In the genomic region with DNA sequence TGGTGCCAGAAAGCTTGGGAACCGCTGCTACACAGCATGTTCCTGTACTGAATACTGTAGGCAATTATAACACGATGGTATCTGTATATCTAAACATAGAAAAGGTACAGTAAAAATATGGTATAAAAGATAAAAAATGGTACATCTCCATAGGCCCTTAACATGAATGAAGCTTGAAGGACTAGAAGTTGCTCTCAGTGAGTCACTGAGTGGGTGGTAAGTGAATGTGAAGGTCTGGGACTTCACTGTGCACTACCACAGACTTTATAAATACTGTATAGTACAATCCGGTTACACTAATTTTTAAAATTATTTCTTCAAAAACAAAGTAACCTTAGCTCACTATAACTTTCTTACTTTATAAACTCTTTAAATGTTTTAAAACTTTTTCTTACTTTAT, we compare ENCODE assay signal across 21 cellular contexts.
"Had no signal": no experiment of that assay in that cellular context is flagged by ENCODE, and none has a peak within 500 bp of the region (broad histone marks: within the 10 kb centered on the region; RNA-seq: fewer than 3 reads in every experiment).

No MANE protein-coding gene starts in this region.

- H3K4me3 ChIP-seq: left ventricle myocardium inferior, pancreas, right lobe of liver, transverse colon had no signal

- H3K27me3 ChIP-seq: pancreas, right lobe of liver, transverse colon had no signal

- H3K27ac ChIP-seq: left ventricle myocardium inferior, pancreas, right lobe of liver, transverse colon had no signal

- H3K36me3 ChIP-seq: left ventricle myocardium inferior, pancreas, right lobe of liver, transverse colon had no signal

- ATAC-seq: activated CD4-positive, CD25-positive, alpha-beta regulatory T cell treated with anti-CD3 and anti-CD28 coated beads, Interleukin-2, amount 50 U/mL, for 24 hours; activated CD8-positive, alpha-beta T cell treated with anti-CD3 and anti-CD28 coated beads, Interleukin-2, amount 10 ng/mL, durations not matched to agents 7 days and 5 days; activated naive CD8-positive, alpha-beta T cell treated with anti-CD3 and anti-CD28 coated beads, Interleukin-2, amount 50 U/mL, for 24 hours; natural killer cell; pancreas; right lobe of liver; stimulated activated memory B cell treated with anti-CD40 and anti-IgM and Interleukin-4, amounts not matched to agents 10 μg/mL and 1 μg/mL and 100 μg/mL, for 72 hours had no signal

- H3K9me3 ChIP-seq: left ventricle myocardium inferior, pancreas, right lobe of liver, transverse colon had no signal

- DNase-seq: activated CD4-positive, alpha-beta T cell treated with anti-CD3 and anti-CD28 coated beads, Interleukin-2, amount 10 ng/mL, durations not matched to agents 7 days and 5 days; activated CD8-positive, alpha-beta T cell treated with anti-CD3 and anti-CD28 coated beads, Interleukin-2, amount 10 ng/mL, durations not matched to agents 7 days and 5 days; activated gamma-delta T cell; activated naive CD4-positive, alpha-beta T cell treated with anti-CD3 and anti-CD28 coated beads, Interleukin-2, amount 50 U/mL, for 16 hours; activated naive CD8-positive, alpha-beta T cell treated with anti-CD3 and anti-CD28 coated beads, Interleukin-2, amount 50 U/mL, for 24 hours; aorta; cerebellar nuclear complex; effector CD4-positive, alpha-beta T cell; erythroblast; foreskin melanocyte; immature natural killer cell; left ventricle myocardium inferior; natural killer cell; pancreas; right lobe of liver; small intestine; stimulated activated CD4-positive, alpha-beta T cell treated with anti-CD3 and anti-CD28 coated beads, Interleukin-15, amount 100 ng/mL, for 24 hours; transverse colon had no signal

- H3K4me1 ChIP-seq: left ventricle myocardium inferior, pancreas, right lobe of liver had no signal

- FAIRE-seq: urothelium cell line had no signal
